8 cellular contexts compared by ENCODE assay signal in genomic region chr19:45469835-45470146, GRCh38. TPM values are rescaled to one million over a fixed set of nuclear protein-coding genes. Genes with fewer than 3 reads are reported as not detected.
A peak's percentile ranks its signal among the peaks of the same experiment; 100 is the strongest.
DNase-seq lines count a peak whose midpoint lies in the region; ATAC-seq, FAIRE-seq and TF ChIP-seq lines count a peak whose summit lies in the region.

No MANE protein-coding gene starts in this region.

- H3K36me3 ChIP-seq in adipocyte (ENCODE audit: control insufficient read depth, insufficient read depth, low read length, severe bottlenecking), result no peaks in the 10 kb centered on the region

- DNase-seq in GM12891 (ENCODE audit: insufficient read length, low spot score) (peak; percentile 82), NCI-H2029 treated with DMSO at 0.1 percent for 48 hours (lab: John Stamatoyannopoulos, UW) (peak; percentile 74), adipocyte (ENCODE audit: low read depth) (no peak), ACHN (no peak), HPDE6-E6E7 (ENCODE audit: extremely low spot score) (no peak)
- no peak for DNase-seq in stimulated activated naive B cell treated with anti-CD40 and anti-IgM and Interleukin-4, amounts not matched to agents 10 μg/mL and 1 μg/mL and 100 μg/mL, for 72 hours

- peaks cover 21 to 33% of the 10 kb centered on the region in 2 donors for H3K27me3 Mint-ChIP-seq in stimulated activated naive B cell treated with anti-CD40 and anti-IgM and Interleukin-4, amounts not matched to agents 10 μg/mL and 1 μg/mL and 100 μg/mL, for 72 hours

- no peaks in the 10 kb centered on the region for H3K9me3 Mint-ChIP-seq in stimulated activated naive B cell treated with anti-CD40 and anti-IgM and Interleukin-4, amounts not matched to agents 10 μg/mL and 1 μg/mL and 100 μg/mL, for 72 hours

- H3K27ac Mint-ChIP-seq in stimulated activated naive B cell treated with anti-CD40 and anti-IgM and Interleukin-4, amounts not matched to agents 10 μg/mL and 1 μg/mL and 100 μg/mL, for 72 hours, result peak overlapping the region; percentile 99

- peak; percentile 52 to 67 for ATAC-seq in stimulated activated naive B cell treated with anti-CD40 and anti-IgM and Interleukin-4, amounts not matched to agents 10 μg/mL and 1 μg/mL and 100 μg/mL, for 72 hours (replicated peaks)

- H3K4me3 ChIP-seq in adipocyte (ENCODE audit: low read length) (peak overlapping the region; percentile 93), iPS-18c (ENCODE audit: insufficient read depth, low read depth, low read length) (peak overlapping the region; percentile 70)

- peaks cover 7 to 29% of the 10 kb centered on the region in 2 donors for H3K36me3 Mint-ChIP-seq in stimulated activated naive B cell treated with anti-CD40 and anti-IgM and Interleukin-4, amounts not matched to agents 10 μg/mL and 1 μg/mL and 100 μg/mL, for 72 hours

- in situ Hi-C loops in ACHN (cut with HindIII; ENCODE audit: low pct_ligation_motif_present, low pct_unique_long_range_greater_than_20kb, low sequenced_read_pairs), result no loop called here

- H3K4me3 Mint-ChIP-seq in stimulated activated naive B cell treated with anti-CD40 and anti-IgM and Interleukin-4, amounts not matched to agents 10 μg/mL and 1 μg/mL and 100 μg/mL, for 72 hours, result peak overlapping the region; percentile 91 to 93

- peak overlapping the region; percentile 82 for H3K9ac ChIP-seq in adipocyte (ENCODE audit: low read length)

- FAIRE-seq in GM12891 (lab: Jason Lieb, UNC), result no peak

- H3K9me3 ChIP-seq in adipocyte (ENCODE audit: control insufficient read depth, low read length), result no peaks in the 10 kb centered on the region
- no peaks in the 10 kb centered on the region for H3K9me3 ChIP-seq in iPS-18c (ENCODE audit: control insufficient read depth, insufficient read depth, low read length)

- TF ChIP-seq POLR2A in GM12891 (IDR thresholded peaks at IDR 0.05; ENCODE audit: low read depth, low read length), result no peak; the same call in 1 of the 2 replicates

- TF ChIP-seq CTCF in 22Rv1 (IDR thresholded peaks at IDR 0.05), result no peak

- H3K4me1 Mint-ChIP-seq in stimulated activated naive B cell treated with anti-CD40 and anti-IgM and Interleukin-4, amounts not matched to agents 10 μg/mL and 1 μg/mL and 100 μg/mL, for 72 hours, result peaks cover 58 to 69% of the 10 kb centered on the region in 2 donors

- H3K27me3 ChIP-seq in adipocyte (replicated peaks; ENCODE audit: control insufficient read depth, insufficient read depth, low read length), result no peaks in the 10 kb centered on the region

- peak overlapping the region; percentile 80 for H3K27ac ChIP-seq in 22Rv1

- H3K4me1 ChIP-seq in adipocyte (ENCODE audit: control insufficient read depth, insufficient read depth, low read length), result peaks cover 23% of the 10 kb centered on the region

TF ChIP-seq in GM12891, 5 proteins besides CTCF, POLR2A, EP300 and RAD21:
- no peak for TF ChIP-seq SPI1 (IDR thresholded peaks at IDR 0.05; ENCODE audit: low read depth, low read length)
- no peak for TF ChIP-seq TAF1 (IDR thresholded peaks at IDR 0.05; ENCODE audit: low read depth, low read length)
- TF ChIP-seq POU2F2 (IDR thresholded peaks at IDR 0.05; ENCODE audit: low read depth, low read length), result no peak
- TF ChIP-seq POLR2AphosphoS5 (IDR thresholded peaks at IDR 0.05; ENCODE audit: low read depth, low read length), result no peak
- no peak for TF ChIP-seq PAX5 (IDR thresholded peaks at IDR 0.05; ENCODE audit: insufficient read depth, low read length, severe bottlenecking)

RNA-seq across cellular contexts. Expression of gene FOSB, which starts 2.0 kb away (rescaled TPM):
- 6.5 TPM for polyA plus RNA-seq in GM12891 (2012; ENCODE audit: low read depth, missing spikeins)

RNA-seq across cellular contexts. Expression of gene RTN2, which starts 27.1 kb away (rescaled TPM):
- 5.6 TPM for polyA plus RNA-seq in GM12891 (2012; ENCODE audit: low read depth, missing spikeins)

RNA-seq across cellular contexts. Expression of gene PPM1N, which starts 28.5 kb away (rescaled TPM):
- 1.4 TPM for polyA plus RNA-seq in GM12891 (2012; ENCODE audit: low read depth, missing spikeins)

RNA-seq across cellular contexts. Expression of gene VASP, which starts 37.5 kb away (rescaled TPM):
- polyA plus RNA-seq in GM12891 (2012; ENCODE audit: low read depth, missing spikeins), result 65.6 TPM

RNA-seq across cellular contexts. Expression of gene ERCC1, which starts 46.1 kb away (rescaled TPM):
- 37.4 TPM for polyA plus RNA-seq in GM12891 (2012; ENCODE audit: low read depth, missing spikeins)

Comparison
In these comparisons a context has a peak if more than half of its experiments do, and no peak if none do; other contexts are left out.
1. DNase-seq: peak in GM12891 (single experiment) and NCI-H2029 treated with DMSO at 0.1 percent for 48 hours (single experiment); none in adipocyte (single experiment), stimulated activated naive B cell treated with anti-CD40 and anti-IgM and Interleukin-4, amounts not matched to agents 10 μg/mL and 1 μg/mL and 100 μg/mL, for 72 hours (single experiment), ACHN (single experiment) and HPDE6-E6E7 (single experiment).